1 cellular context compared by ENCODE assay signal in genomic region chr20:32523613-32524218, GRCh38.
TF ChIP-seq lines count a peak whose summit lies in the region.

No MANE protein-coding gene starts in this region.

TF ChIP-seq in K562, 482 proteins besides CTCF, POLR2A, EP300 and RAD21 (continued from another document):
- TF ChIP-seq TSHZ1 (CRISPR knock-in tag; IDR thresholded peaks at IDR 0.05) (no peak), ARID2 (IDR thresholded peaks at IDR 0.05) (no peak), XRCC3 (IDR thresholded peaks at IDR 0.05) (no peak), HDAC6 (IDR thresholded peaks at IDR 0.05; ENCODE audit: low read depth, low read length) (no peak), HDAC3 (IDR thresholded peaks at IDR 0.05; ENCODE audit: borderline replicate concordance, partially characterized antibody) (no peak), SAFB2 (IDR thresholded peaks at IDR 0.05; ENCODE audit: borderline replicate concordance, low read depth, low read length, severe bottlenecking) (no peak)
